1 cellular context compared by ENCODE assay signal in the genomic region with DNA sequence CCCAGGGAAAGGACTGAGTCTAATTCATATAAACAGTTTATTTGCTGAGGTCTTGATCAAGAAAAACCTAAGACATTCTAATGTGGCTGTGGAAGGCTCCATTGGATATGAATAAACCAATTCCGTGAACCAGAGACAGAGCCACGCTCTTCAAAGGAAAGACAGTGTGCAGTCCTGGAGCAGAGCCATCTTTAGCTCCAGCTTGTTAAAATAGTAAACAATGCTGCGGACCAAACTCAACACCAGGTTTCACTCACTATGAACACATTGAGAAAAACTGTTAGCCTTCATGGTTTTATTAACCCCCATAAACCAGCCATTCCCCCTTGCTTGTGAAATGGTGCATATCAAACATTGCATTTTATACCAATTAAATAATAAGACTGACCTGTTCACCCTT.
TF ChIP-seq lines count a peak whose summit lies in the region.

No MANE protein-coding gene starts in this region.

TF ChIP-seq in K562, 482 proteins besides CTCF, POLR2A, EP300 and RAD21 (continued from another document):
- TF ChIP-seq, protein P1, sequence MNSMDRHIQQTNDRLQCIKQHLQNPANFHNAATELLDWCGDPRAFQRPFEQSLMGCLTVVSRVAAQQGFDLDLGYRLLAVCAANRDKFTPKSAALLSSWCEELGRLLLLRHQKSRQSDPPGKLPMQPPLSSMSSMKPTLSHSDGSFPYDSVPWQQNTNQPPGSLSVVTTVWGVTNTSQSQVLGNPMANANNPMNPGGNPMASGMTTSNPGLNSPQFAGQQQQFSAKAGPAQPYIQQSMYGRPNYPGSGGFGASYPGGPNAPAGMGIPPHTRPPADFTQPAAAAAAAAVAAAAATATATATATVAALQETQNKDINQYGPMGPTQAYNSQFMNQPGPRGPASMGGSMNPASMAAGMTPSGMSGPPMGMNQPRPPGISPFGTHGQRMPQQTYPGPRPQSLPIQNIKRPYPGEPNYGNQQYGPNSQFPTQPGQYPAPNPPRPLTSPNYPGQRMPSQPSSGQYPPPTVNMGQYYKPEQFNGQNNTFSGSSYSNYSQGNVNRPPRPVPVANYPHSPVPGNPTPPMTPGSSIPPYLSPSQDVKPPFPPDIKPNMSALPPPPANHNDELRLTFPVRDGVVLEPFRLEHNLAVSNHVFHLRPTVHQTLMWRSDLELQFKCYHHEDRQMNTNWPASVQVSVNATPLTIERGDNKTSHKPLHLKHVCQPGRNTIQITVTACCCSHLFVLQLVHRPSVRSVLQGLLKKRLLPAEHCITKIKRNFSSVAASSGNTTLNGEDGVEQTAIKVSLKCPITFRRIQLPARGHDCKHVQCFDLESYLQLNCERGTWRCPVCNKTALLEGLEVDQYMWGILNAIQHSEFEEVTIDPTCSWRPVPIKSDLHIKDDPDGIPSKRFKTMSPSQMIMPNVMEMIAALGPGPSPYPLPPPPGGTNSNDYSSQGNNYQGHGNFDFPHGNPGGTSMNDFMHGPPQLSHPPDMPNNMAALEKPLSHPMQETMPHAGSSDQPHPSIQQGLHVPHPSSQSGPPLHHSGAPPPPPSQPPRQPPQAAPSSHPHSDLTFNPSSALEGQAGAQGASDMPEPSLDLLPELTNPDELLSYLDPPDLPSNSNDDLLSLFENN (IDR thresholded peaks at IDR 0.05; ENCODE audit: low read depth in 2 of 2, low read length in 2 of 2) = no peak
- no peak for TF ChIP-seq MECOM (CRISPR knock-in tag; IDR thresholded peaks at IDR 0.05)
